In the genomic region with DNA sequence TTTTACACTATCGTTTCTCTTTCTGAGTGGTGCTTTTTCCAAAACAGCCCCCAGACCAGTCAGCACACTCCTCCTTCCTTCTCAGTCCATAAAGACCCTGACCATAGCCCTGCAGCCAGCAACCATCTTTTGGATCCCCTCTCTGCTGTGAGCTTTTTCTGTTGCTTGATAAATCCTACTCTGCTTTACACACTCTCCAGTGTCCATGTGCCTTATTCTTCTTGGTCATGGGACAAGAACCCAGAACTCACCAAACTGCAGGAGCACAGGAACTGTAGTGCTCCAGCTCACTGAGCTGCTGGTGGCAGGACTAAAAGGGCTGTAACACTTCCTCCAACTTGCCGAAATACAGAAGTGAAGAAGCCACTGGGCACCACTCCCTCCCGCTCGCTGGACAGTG, we compare ENCODE assay signal across 30 cellular contexts.
"Had no signal": no experiment of that assay in that cellular context is flagged by ENCODE, and none has a peak within 500 bp of the region (broad histone marks: within the 10 kb centered on the region; RNA-seq: fewer than 3 reads in every experiment).

No MANE protein-coding gene starts in this region.

- DNase-seq: activated CD4-positive, alpha-beta T cell treated with anti-CD3 and anti-CD28 coated beads for 48 hours; activated CD4-positive, alpha-beta T cell treated with anti-CD3 and anti-CD28 coated beads, Interleukin-2, amount 50 U/mL, for 48 hours; activated naive CD4-positive, alpha-beta T cell; activated T-cell treated with anti-CD3 and anti-CD28 coated beads, Interleukin-2, amount 50 U/mL, for 48 hours; adrenal gland; aorta; body of pancreas; cerebellar nuclear complex; colonic mucosa; effector CD8-positive, alpha-beta T cell; left colon; natural killer cell; occipital lobe; psoas muscle; sigmoid colon; small intestine; stimulated activated CD4-positive, alpha-beta T cell treated with anti-CD3 and anti-CD28 coated beads, Interleukin-4, amount 100 ng/mL, for 24 hours; stomach; T-helper 17 cell; T1000; testis; transverse colon; WERI-Rb-1 had no signal

- H3K4me1 Mint-ChIP-seq: natural killer cell, neural progenitor cell had no signal

- H3K9me3 Mint-ChIP-seq: natural killer cell; stimulated activated effector memory CD8-positive, alpha-beta T cell treated with anti-CD3 and anti-CD28 coated beads, Interleukin-12 subunit alpha, Interleukin-12 subunit beta, amount 100 ng/mL, for 72 hours had no signal

- H3K9ac ChIP-seq: neural progenitor cell, parathyroid adenoma had no signal

- H3K27me3 ChIP-seq: adrenal gland, body of pancreas, cardiac muscle cell, colonic mucosa, neural progenitor cell, sigmoid colon, stomach, testis, transverse colon had no signal

- H3K79me2 ChIP-seq: parathyroid adenoma had no signal

- H3K4me2 ChIP-seq: neural progenitor cell had no signal

- H3K4me1 ChIP-seq: adrenal gland, body of pancreas, colonic mucosa, neural progenitor cell, parathyroid adenoma, psoas muscle, sigmoid colon, stomach, testis, transverse colon had no signal

- H2AFZ ChIP-seq: neural progenitor cell, parathyroid adenoma had no signal

- H3K27ac Mint-ChIP-seq: memory B cell; natural killer cell; neural progenitor cell; stimulated activated effector memory CD8-positive, alpha-beta T cell treated with anti-CD3 and anti-CD28 coated beads, Interleukin-12 subunit alpha, Interleukin-12 subunit beta, amount 100 ng/mL, for 72 hours; T-helper 17 cell had no signal

- H3K27ac ChIP-seq: adrenal gland, body of pancreas, cardiac muscle cell, colonic mucosa, epithelial cell of prostate, neural progenitor cell, parathyroid adenoma, psoas muscle, sigmoid colon, stomach, testis, transverse colon, WERI-Rb-1 had no signal

- H3K4me3 ChIP-seq: adrenal gland, body of pancreas, cardiac muscle cell, colonic mucosa, neural progenitor cell, psoas muscle, sigmoid colon, stomach, testis, transverse colon had no signal

- ATAC-seq: activated CD4-positive, CD25-positive, alpha-beta regulatory T cell treated with anti-CD3 and anti-CD28 coated beads, Interleukin-2, amount 50 U/mL, for 24 hours; body of pancreas; left colon; natural killer cell; psoas muscle; stimulated activated effector memory CD8-positive, alpha-beta T cell treated with anti-CD3 and anti-CD28 coated beads, Interleukin-12 subunit alpha, Interleukin-12 subunit beta, amount 100 ng/mL, for 72 hours; T-helper 17 cell had no signal

- H3K9me3 ChIP-seq: adrenal gland, colonic mucosa, testis had no signal

- H3K36me3 Mint-ChIP-seq: natural killer cell; neural progenitor cell; stimulated activated effector memory CD8-positive, alpha-beta T cell treated with anti-CD3 and anti-CD28 coated beads, Interleukin-12 subunit alpha, Interleukin-12 subunit beta, amount 100 ng/mL, for 72 hours had no signal

- H3K36me3 ChIP-seq: adrenal gland, cardiac muscle cell, colonic mucosa, neural progenitor cell, sigmoid colon, stomach, transverse colon, WERI-Rb-1 had no signal

- H3K4me3 Mint-ChIP-seq: memory B cell; natural killer cell; neural progenitor cell; stimulated activated effector memory CD8-positive, alpha-beta T cell treated with anti-CD3 and anti-CD28 coated beads, Interleukin-12 subunit alpha, Interleukin-12 subunit beta, amount 100 ng/mL, for 72 hours; T-helper 17 cell had no signal
